Comparison of ENCODE assay signal across 20 cellular contexts in genomic region chr3:187328691-187329090, GRCh38. TPM values are rescaled to one million over a fixed set of nuclear protein-coding genes. Genes with fewer than 3 reads are reported as not detected.
DNase-seq lines count a peak whose midpoint lies in the region; ATAC-seq, FAIRE-seq and TF ChIP-seq lines count a peak whose summit lies in the region.
"Had no signal": no experiment of that assay in that cellular context is flagged by ENCODE, and none has a peak within 500 bp of the region (broad histone marks: within the 10 kb centered on the region; RNA-seq: fewer than 3 reads in every experiment).

No MANE protein-coding gene starts in this region.

- peaks cover 22% of the 10 kb centered on the region for H3K9me2 ChIP-seq in GM23338 (ENCODE audit: insufficient read depth)

- POLR2A ChIA-PET in H1 (lab: Charles Lee; ENCODE audit: partially characterized antibody) = interaction anchor here (0.7 kb wide), 1 partner anchor 13 kb away, joined by 3 read pairs; no protein-coding TSS in a partner anchor

- H4K12ac ChIP-seq in trophoblast cell (ENCODE audit: low read depth, low read length) = no peak overlapping the region

- no peak for TF ChIP-seq POLR2A in H1 (IDR thresholded peaks at IDR 0.05; ENCODE audit: control extremely low read depth in 1 of 2, low read depth in 2 of 2, low read length in 2 of 2)

- H3K27me3 Mint-ChIP-seq in GM23338 (ENCODE audit: insufficient read depth, low read depth, poor library complexity) = no peaks in the 10 kb centered on the region

- H2BK120ac ChIP-seq in H1 (replicated peaks; ENCODE audit: low read depth, low read length) (no peak overlapping the region), trophoblast cell (ENCODE audit: insufficient read depth, low read length, poor library complexity) (no peak overlapping the region)

- H3K18ac ChIP-seq in H1 (ENCODE audit: extremely low read depth, low read length) = no peak overlapping the region
- no peak overlapping the region for H3K18ac ChIP-seq in trophoblast cell (ENCODE audit: low read length)

- no peak overlapping the region for H3K4me3 Mint-ChIP-seq in GM23338
- H3K4me3 Mint-ChIP-seq: CD4-positive, alpha-beta memory T cell; HFFc6 had no signal

- H3K4me3 ChIP-seq in GM23338 = no peak overlapping the region
- H3K4me3 ChIP-seq in H1 (ENCODE audit: extremely low read depth in 1 of 4, insufficient read depth in 2 of 4, low read depth in 3 of 4, low read length in 4 of 4) = no peak overlapping the region
- H3K4me3 ChIP-seq in trophoblast cell (ENCODE audit: low read depth, low read length) = no peak overlapping the region
- H3K4me3 ChIP-seq: GM23248, HAP-1 had no signal

- H2BK15ac ChIP-seq in H1 (ENCODE audit: low read length) = no peak overlapping the region

- H3K36me3 ChIP-seq in GM23338 (ENCODE audit: insufficient read depth) (no peaks in the 10 kb centered on the region), H1 (ENCODE audit: control insufficient read depth in 2 of 4, insufficient read depth in 4 of 4, low read length in 3 of 4) (no peaks in the 10 kb centered on the region), trophoblast cell (ENCODE audit: control insufficient read depth in 1 of 2, insufficient read depth in 2 of 2, low read length in 2 of 2) (no peaks in the 10 kb centered on the region)
- H3K36me3 ChIP-seq: HAP-1 had no signal

- no peak overlapping the region for H2BK12ac ChIP-seq in H1 (ENCODE audit: low read depth, low read length)
- no peak overlapping the region for H2BK12ac ChIP-seq in trophoblast cell (ENCODE audit: low read length)

- no peak overlapping the region for H2BK20ac ChIP-seq in H1 (ENCODE audit: low read length)

- ATAC-seq in GM23338 (peak; percentile 27; the same call in 1 of the 3 replicates), HG03378 (IDR thresholded peaks at IDR 0.05; ENCODE audit: unreplicated experiment) (no peak)

- H3K79me1 ChIP-seq in H1 (ENCODE audit: low read depth, low read length) (no peaks in the 10 kb centered on the region), trophoblast cell (ENCODE audit: low read length) (no peaks in the 10 kb centered on the region)

- H2BK5ac ChIP-seq in H1 (ENCODE audit: low read depth, low read length) = no peak overlapping the region
- no peak overlapping the region for H2BK5ac ChIP-seq in trophoblast cell (ENCODE audit: low read depth, low read length, poor library complexity)

- H3K4me1 ChIP-seq in GM23338 (ENCODE audit: insufficient read depth) = peaks cover 3% of the 10 kb centered on the region
- no peaks in the 10 kb centered on the region; a peak in 1 of 7 replicates for H3K4me1 ChIP-seq in H1 (replicated peaks in 1 of 4; ENCODE audit: control insufficient read depth in 3 of 4, insufficient read depth in 4 of 4, low read length in 3 of 4)
- H3K4me1 ChIP-seq in trophoblast cell (ENCODE audit: control insufficient read depth in 1 of 2, insufficient read depth in 2 of 2, low read length in 2 of 2) = no peaks in the 10 kb centered on the region
- H3K4me1 ChIP-seq: HAP-1 had no signal

- peak in 1 of 2 experiments; percentile 36; a peak in 1 of 4 replicates for TF ChIP-seq RAD21 in H1 (IDR thresholded peaks at IDR 0.05 in 1 of 2, conservative IDR thresholded peaks at IDR 0.05 in 1 of 2; ENCODE audit: low read depth in 2 of 2, low read length in 2 of 2)

- no peaks in the 10 kb centered on the region for H3K36me3 Mint-ChIP-seq in GM23338 (ENCODE audit: low read depth)
- H3K36me3 Mint-ChIP-seq: CD4-positive, alpha-beta memory T cell had no signal

- DNase-seq in GM23338 (ENCODE audit: low spot score) (no peak), H1 (ENCODE audit: low read depth in 1 of 2, low spot score in 2 of 2) (no peak), trophoblast cell (no peak), NOMO-1 treated with DMSO at 0.1 percent for 48 hours (lab: John Stamatoyannopoulos, UW; ENCODE audit: unreplicated experiment) (no peak), urothelium cell line (ENCODE audit: low spot score) (no peak)
- DNase-seq: C1 segment of cervical spinal cord; CD4-positive, alpha-beta memory T cell; COR-L47; DMS153; DND-41; GM23248; HFFc6 had no signal

- no peak overlapping the region for H3K4ac ChIP-seq in H1 (replicated peaks; ENCODE audit: insufficient read length, low read depth, low read length)
- H3K4ac ChIP-seq in trophoblast cell (ENCODE audit: low read depth, low read length) = no peak overlapping the region

- H3K9me3 ChIP-seq in H1 (ENCODE audit: insufficient read depth in 2 of 2, low read depth in 1 of 2, low read length in 1 of 2) (0 out of 4 replicates have a peak, but pooled peaks cover 0 to 2% of the 10 kb centered on the region in 2 experiments), trophoblast cell (ENCODE audit: insufficient read depth, low read depth, low read length) (peaks cover under 1% of the 10 kb centered on the region)
- H3K9me3 ChIP-seq: HAP-1 had no signal

- H3K23me2 ChIP-seq in H1 (ENCODE audit: low read depth, low read length) = no peaks in the 10 kb centered on the region

- no peak overlapping the region for H2AK5ac ChIP-seq in H1 (ENCODE audit: low read depth, low read length)
- no peak overlapping the region for H2AK5ac ChIP-seq in trophoblast cell (ENCODE audit: low read length)

- H4K8ac ChIP-seq in H1 (ENCODE audit: extremely low read depth, insufficient read depth, low read length) = no peak overlapping the region
- no peak overlapping the region for H4K8ac ChIP-seq in trophoblast cell (ENCODE audit: low read depth, low read length)

- H4K91ac ChIP-seq in H1 (replicated peaks; ENCODE audit: insufficient read length, low read length) = no peak overlapping the region
- no peak overlapping the region for H4K91ac ChIP-seq in trophoblast cell (ENCODE audit: low read depth, low read length)

- no peak overlapping the region for H3K23ac ChIP-seq in H1 (ENCODE audit: insufficient read length)
- peak overlapping the region; percentile 53 for H3K23ac ChIP-seq in trophoblast cell (ENCODE audit: low read length)

- no peak for FAIRE-seq in H1 (lab: Jason Lieb, UNC)
- no peak for FAIRE-seq in urothelium cell line (lab: Jason Lieb, UNC)
- FAIRE-seq: G401.6, GM12892, GM19239, H54 had no signal

- no peak overlapping the region for H3K27ac Mint-ChIP-seq in GM23338
- H3K27ac Mint-ChIP-seq: HFFc6 had no signal

- H3K27ac ChIP-seq in GM23338 (ENCODE audit: low read depth) (no peak overlapping the region), H1 (ENCODE audit: low read depth, low read length) (no peak overlapping the region), trophoblast cell (ENCODE audit: low read depth, low read length) (no peak overlapping the region)
- H3K27ac ChIP-seq: GM23248 had no signal

- H3K9me3 Mint-ChIP-seq in GM23338 = no peaks in the 10 kb centered on the region
- H3K9me3 Mint-ChIP-seq: CD4-positive, alpha-beta memory T cell; HFFc6 had no signal

- no peak for TF ChIP-seq EP300 in H1 (IDR thresholded peaks at IDR 0.05; ENCODE audit: borderline replicate concordance in 1 of 2, low read depth in 2 of 2, low read length in 2 of 2)

- H3F3A ChIP-seq in GM23338 (replicated peaks; ENCODE audit: low read depth) = no peaks in the 10 kb centered on the region

- WGBS in H1 (ENCODE audit: extremely low coverage in 1 of 2, insufficient coverage in 1 of 2, insufficient read length in 1 of 2, insufficient replicate concordance in 2 of 2, low coverage in 1 of 2, low lambda C conversion rate in 2 of 2, missing lambda C conversion rate in 1 of 2), 2 experiments = 91% methylated on average over 3 of the region's 3 CpGs; no CpG with 5 or more reads in 1 of the 2 experiments
- WGBS in trophoblast cell (ENCODE audit: extremely low coverage, insufficient coverage, insufficient read length) = no CpG with 5 or more reads among the region's 3 CpGs

- no peaks in the 10 kb centered on the region for H4K20me1 ChIP-seq in GM23338 (replicated peaks; ENCODE audit: insufficient read depth)
- no peaks in the 10 kb centered on the region for H4K20me1 ChIP-seq in H1 (replicated peaks in 1 of 2; ENCODE audit: control insufficient read depth in 1 of 2, insufficient read depth in 2 of 2, low read length in 2 of 2)

- H3K79me2 ChIP-seq in GM23338 (replicated peaks; ENCODE audit: insufficient read depth) = no peaks in the 10 kb centered on the region
- H3K79me2 ChIP-seq in H1 (ENCODE audit: control insufficient read depth in 1 of 2, insufficient read depth in 2 of 2, low read length in 2 of 2) = no peaks in the 10 kb centered on the region
- H3K79me2 ChIP-seq in trophoblast cell (ENCODE audit: control insufficient read depth, insufficient read depth, low read length, poor library complexity) = no peaks in the 10 kb centered on the region

- peak; percentile 26 to 52 for TF ChIP-seq CTCF in GM23338 (conservative IDR thresholded peaks at IDR 0.05; ENCODE audit: low read depth in 2 of 2)
- TF ChIP-seq CTCF in H1 (IDR thresholded peaks at IDR 0.05; ENCODE audit: control extremely low read depth in 1 of 3, insufficient read depth in 1 of 3, low read depth in 1 of 3, low read length in 3 of 3) = peak; percentile 4 to 46 (median 18)

- H3K14ac ChIP-seq in H1 (ENCODE audit: insufficient read length) = no peak overlapping the region
- no peak overlapping the region for H3K14ac ChIP-seq in trophoblast cell (ENCODE audit: low read length)

- H3K27me3 ChIP-seq in GM23338 (ENCODE audit: insufficient read depth) = no peaks in the 10 kb centered on the region
- H3K27me3 ChIP-seq in H1 (replicated peaks in 1 of 4; ENCODE audit: control insufficient read depth in 3 of 4, extremely low read depth in 1 of 4, insufficient read depth in 3 of 4, low read length in 3 of 4) = no peaks in the 10 kb centered on the region
- H3K27me3 ChIP-seq in trophoblast cell (ENCODE audit: insufficient read depth, low read length) = no peaks in the 10 kb centered on the region

- H3K56ac ChIP-seq in H1 (replicated peaks; ENCODE audit: insufficient read length, low read depth, low read length) = no peak overlapping the region

- peaks cover 3% of the 10 kb centered on the region; the same call in 2 of the 3 replicates for H3K4me1 Mint-ChIP-seq in GM23338
- H3K4me1 Mint-ChIP-seq: CD4-positive, alpha-beta memory T cell had no signal

- H2AFZ ChIP-seq in GM23338 (no peak overlapping the region), H1 (ENCODE audit: low read length) (no peak overlapping the region), trophoblast cell (ENCODE audit: insufficient read depth, low read length, poor library complexity) (no peak overlapping the region)
- H2AFZ ChIP-seq: GM23248 had no signal

- no peak overlapping the region for H3K4me2 ChIP-seq in GM23338
- H3K4me2 ChIP-seq in H1 (ENCODE audit: insufficient read depth in 1 of 2, low read depth in 2 of 2, low read length in 2 of 2) = no peak overlapping the region
- no peak overlapping the region for H3K4me2 ChIP-seq in trophoblast cell (ENCODE audit: low read length)

- H3K9ac ChIP-seq in H1 (replicated peaks in 1 of 4; ENCODE audit: extremely low read depth in 1 of 4, low read depth in 3 of 4, low read length in 3 of 4) = no peak overlapping the region
- H3K9ac ChIP-seq in trophoblast cell (ENCODE audit: low read length) = no peak overlapping the region
- H3K9ac ChIP-seq: GM23248 had no signal

- CTCF ChIA-PET in H1 (lab: Charles Lee; ENCODE audit: partially characterized antibody) = interaction anchor here (1.0 to 24.1 kb wide), 5 partner anchors 9 to 372 kb away, joined by 3 to 947 read pairs (median 3); partner anchors contain the start of gene SST

- H4K5ac ChIP-seq in H1 (ENCODE audit: insufficient read length, low read depth, low read length) = no peak overlapping the region

RNA-seq across cellular contexts. Expression of gene MASP1, which starts 37.2 kb away (rescaled TPM):
- total RNA-seq in GM23338 (2014; rRNA removed; shearing (Covaris generic)) = 1.6 and 5.9 TPM in 2 replicates
- polyA plus RNA-seq in GM23338 (2016; fragmentation: Nextera tagmentation; extraction: Ambion mirVana) (1.4 and 3.0 TPM in 2 replicates), H1 (2011; rRNA removed) (3.5 and 5.8 TPM in 2 replicates)
- total RNA-seq in H1 (2021; fragmentation: NEBNext Ultra II Directional; extraction: Animal tissue kit (Norgen Biotek cat#: 25700)) = 2.7 and 3.2 TPM in 2 replicates
- 4.7 TPM for polyA plus RNA-seq in H1 (2011; cell fraction: cytosol; rRNA removed)
- 4.2 TPM for polyA plus RNA-seq in H1 (2011; cell fraction: nucleus; rRNA removed)
- polyA plus RNA-seq in H1 (2012, experiment 1 of 2) = 1.6 to 2.8 TPM (median 1.8 TPM) in 4 replicates
- 1.0 TPM for polyA plus RNA-seq in H1 (2012, experiment 2 of 2)
- 3.5 TPM for polyA plus RNA-seq in H1 (2013, experiment 1 of 2)
- polyA plus RNA-seq in H1 (2013, experiment 2 of 2) = 3.8 TPM
- polyA minus RNA-seq in H1 (2011; rRNA and poly(A)+ RNA removed) = 8.3 and 8.4 TPM in 2 replicates
- 3.3 TPM for polyA minus RNA-seq in H1 (2011; cell fraction: cytosol; rRNA and poly(A)+ RNA removed)
- 5.1 TPM for polyA minus RNA-seq in H1 (2011; cell fraction: nucleus; rRNA and poly(A)+ RNA removed)
- 0.05 and 0.08 TPM in 2 replicates for polyA plus RNA-seq in trophoblast cell (2013)
- total RNA-seq: A172; A673; CD4-positive, alpha-beta memory T cell had no signal
- polyA plus RNA-seq: CD4-positive, alpha-beta memory T cell had no signal

RNA-seq across cellular contexts. Expression of gene RTP4, which starts 39.5 kb away (rescaled TPM):
- total RNA-seq in GM23338 (2014; rRNA removed; shearing (Covaris generic)) = not detected in 2 replicates
- polyA plus RNA-seq in GM23338 (2016; fragmentation: Nextera tagmentation; extraction: Ambion mirVana) = not detected in 2 replicates
- not detected in 2 replicates for total RNA-seq in H1 (2021; fragmentation: NEBNext Ultra II Directional; extraction: Animal tissue kit (Norgen Biotek cat#: 25700))
- not detected in 2 replicates for polyA plus RNA-seq in H1 (2011; rRNA removed)
- polyA plus RNA-seq in H1 (2011; cell fraction: cytosol; rRNA removed) = not detected
- polyA plus RNA-seq in H1 (2011; cell fraction: nucleus; rRNA removed) = not detected
- polyA plus RNA-seq in H1 (2012, experiment 1 of 2) = not detected in 4 replicates
- polyA plus RNA-seq in H1 (2012, experiment 2 of 2) = not detected
- 0.02 TPM for polyA plus RNA-seq in H1 (2013, experiment 1 of 2)
- polyA plus RNA-seq in H1 (2013, experiment 2 of 2) = not detected
- polyA minus RNA-seq in H1 (2011; rRNA and poly(A)+ RNA removed) = not detected in 2 replicates
- not detected for polyA minus RNA-seq in H1 (2011; cell fraction: cytosol; rRNA and poly(A)+ RNA removed)
- polyA minus RNA-seq in H1 (2011; cell fraction: nucleus; rRNA and poly(A)+ RNA removed) = not detected
- not detected in 2 replicates for polyA plus RNA-seq in trophoblast cell (2013)
- total RNA-seq: A673 had no signal
